Comparison of ENCODE assay signal across 24 cellular contexts in the genomic region with DNA sequence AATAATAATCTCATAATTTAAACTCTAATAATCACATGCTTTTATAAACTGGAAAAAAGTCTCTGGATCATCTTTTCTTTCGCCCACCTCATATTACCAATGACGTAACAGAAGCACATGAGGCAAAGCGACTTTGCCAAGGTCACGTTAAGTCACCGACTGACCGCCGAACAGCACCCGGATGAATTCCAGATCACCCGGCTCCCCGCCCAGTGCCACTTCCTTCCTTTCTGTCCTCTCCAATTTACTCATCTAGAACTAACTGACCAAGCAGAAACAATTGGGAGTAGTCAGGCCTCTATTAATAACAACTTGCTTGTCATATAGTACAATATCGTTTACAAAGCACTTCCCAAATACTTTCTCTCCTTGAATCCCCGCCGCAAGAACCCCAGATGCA. TPM values are rescaled to one million over a fixed set of nuclear protein-coding genes. Genes with fewer than 3 reads are reported as not detected.
"Had no signal": no experiment of that assay in that cellular context is flagged by ENCODE, and none has a peak within 500 bp of the region (broad histone marks: within the 10 kb centered on the region; RNA-seq: fewer than 3 reads in every experiment).

No MANE protein-coding gene starts in this region.

- H3K27me3 ChIP-seq: esophagus muscularis mucosa, gastroesophageal sphincter, hepatocyte, neural progenitor cell, pancreas, stomach, transverse colon had no signal

- FAIRE-seq: colon, pancreas had no signal

- H3K4me3 ChIP-seq: esophagus muscularis mucosa, gastroesophageal sphincter, hepatocyte, lower lobe of right lung, neural progenitor cell, pancreas, stomach, thoracic aorta, transverse colon had no signal

- H3K4me1 ChIP-seq: esophagus muscularis mucosa, gastroesophageal sphincter, lower lobe of right lung, neural progenitor cell, pancreas, stomach, transverse colon had no signal

- H3K36me3 ChIP-seq: esophagus muscularis mucosa, gastroesophageal sphincter, lower lobe of right lung, neural progenitor cell, pancreas, stomach, thoracic aorta, transverse colon had no signal

- ATAC-seq: effector memory CD8-positive, alpha-beta T cell; gastroesophageal sphincter; left lobe of liver; lower lobe of right lung; natural killer cell treated with Interleukin-12 subunit alpha and Interleukin-12 subunit beta and Interleukin-15 and Interleukin-18, amount 100 ng/mL, for 72 hours; pancreas; sciatic nerve had no signal

- DNase-seq: cerebellar nuclear complex; effector memory CD8-positive, alpha-beta T cell; foreskin fibroblast; glutamatergic neuron; lower lobe of right lung; mesenchymal stem cell; midbrain; nucleus accumbens; pancreas; stimulated activated CD4-positive, alpha-beta T cell treated with anti-CD3 and anti-CD28 coated beads, Interleukin-12 subunit alpha, Interleukin-12 subunit beta, amount 100 ng/mL, for 4 hours; stimulated activated naive CD4-positive, alpha-beta T cell; stomach; substantia nigra; transverse colon had no signal

- H3K9me3 ChIP-seq: esophagus muscularis mucosa, gastroesophageal sphincter, lower lobe of right lung, pancreas, thoracic aorta, transverse colon had no signal

- H3K27ac ChIP-seq: epithelial cell of prostate, esophagus muscularis mucosa, gastroesophageal sphincter, hepatocyte, lower lobe of right lung, neural progenitor cell, pancreas, stomach, thoracic aorta, transverse colon had no signal

RNA-seq across cellular contexts. Expression of a gene that starts 21.1 kb away (rescaled TPM):
- total RNA-seq: natural killer cell treated with Interleukin-12 subunit alpha and Interleukin-12 subunit beta and Interleukin-15 and Interleukin-18, amount 100 ng/mL, for 72 hours had no signal
